Comparison of ENCODE assay signal across 24 cellular contexts in genomic region chr7:1700536-1701333, GRCh38. TPM values are rescaled to one million over a fixed set of nuclear protein-coding genes. Genes with fewer than 3 reads are reported as not detected.
DNase-seq lines count a peak whose midpoint lies in the region; ATAC-seq lines count a peak whose summit lies in the region.
"Had no signal": no experiment of that assay in that cellular context is flagged by ENCODE, and none has a peak within 500 bp of the region (broad histone marks: within the 10 kb centered on the region; RNA-seq: fewer than 3 reads in every experiment).

No MANE protein-coding gene starts in this region.

- peak; percentile 2 for DNase-seq in activated CD4-positive, CD25-positive, alpha-beta regulatory T cell treated with anti-CD3 and anti-CD28 coated beads, Interleukin-2, amount 50 U/mL, for 72 hours
- no peak for DNase-seq in activated CD4-positive, CD25-positive, alpha-beta regulatory T cell (lab: John Stamatoyannopoulos, UW)
- DNase-seq in H7: peak; percentile 18
- DNase-seq in ecto neural progenitor cell (ENCODE audit: low spot score): peak; percentile 36
- DNase-seq in posterior vena cava (ENCODE audit: low spot score): peak; percentile 43
- DNase-seq in activated T-cell treated with anti-CD3 and anti-CD28 coated beads, Interleukin-2, amount 50 U/mL, for 48 hours: no peak
- DNase-seq: activated CD4-positive, alpha-beta T cell treated with anti-CD3 and anti-CD28 coated beads, Interleukin-2, amount 10 ng/mL, durations not matched to agents 24 days and 14 days; activated naive CD8-positive, alpha-beta T cell treated with anti-CD3 and anti-CD28 coated beads, Interleukin-2, amount 50 U/mL, for 24 hours; cerebellar nuclear complex; effector CD4-positive, alpha-beta T cell; erythroblast; Karpas-422; left colon; midbrain; naive thymus-derived CD8-positive, alpha-beta T cell; NCI-H1694; NCI-H2171 treated with DMSO at 0.1 percent for 48 hours; NCI-H524; sigmoid colon; stimulated activated CD4-positive, alpha-beta T cell treated with anti-CD3 and anti-CD28 coated beads, Interleukin-15, amount 100 ng/mL, for 24 hours; T-helper 2 cell had no signal

- H3K36me3 ChIP-seq in H7 (replicated peaks; ENCODE audit: control insufficient read depth, insufficient read depth, low read length): no peaks in the 10 kb centered on the region
- H3K36me3 ChIP-seq: sigmoid colon, stomach had no signal

- H3K27me3 ChIP-seq in H7 (ENCODE audit: control insufficient read depth, insufficient read depth, low read length): no peaks in the 10 kb centered on the region; the same call in 1 of the 2 replicates

- intact Hi-C loops in posterior vena cava (cut with DNase I): no loop called here

- no peak overlapping the region for H3K4me3 ChIP-seq in H7 (ENCODE audit: insufficient read depth, low read depth, low read length)
- H3K4me3 ChIP-seq: sigmoid colon, stomach had no signal

- no peak for ATAC-seq in HG03439 (IDR thresholded peaks at IDR 0.05; ENCODE audit: unreplicated experiment)
- ATAC-seq in GM19397 (IDR thresholded peaks at IDR 0.05; ENCODE audit: unreplicated experiment): no peak
- ATAC-seq: activated naive CD8-positive, alpha-beta T cell treated with anti-CD3 and anti-CD28 coated beads, Interleukin-2, amount 50 U/mL, for 24 hours; left colon; naive thymus-derived CD8-positive, alpha-beta T cell had no signal

RNA-seq across cellular contexts. Expression of gene ELFN1, which starts 30.7 kb away (rescaled TPM):
- 16.0 and 19.9 TPM in 2 replicates for total RNA-seq in H7 (2014; rRNA removed; shearing (Covaris generic))
- total RNA-seq in posterior vena cava: 1 to 10 TPM; 1.2 to 1.8 TPM
- total RNA-seq: activated CD4-positive, alpha-beta T cell treated with anti-CD3 and anti-CD28 coated beads, Interleukin-2, amount 10 ng/mL, durations not matched to agents 24 days and 14 days; naive thymus-derived CD8-positive, alpha-beta T cell had no signal

Comparison
In these comparisons a context has a peak if more than half of its experiments do, and no peak if none do; other contexts are left out.
1. DNase-seq: peak in activated CD4-positive, CD25-positive, alpha-beta regulatory T cell treated with anti-CD3 and anti-CD28 coated beads, Interleukin-2, amount 50 U/mL, for 72 hours (single experiment), H7 (single experiment), ecto neural progenitor cell (single experiment) and posterior vena cava (single experiment); none in activated CD4-positive, CD25-positive, alpha-beta regulatory T cell (0 of 4) and activated T-cell treated with anti-CD3 and anti-CD28 coated beads, Interleukin-2, amount 50 U/mL, for 48 hours (0 of 2).